ENCODE assay signal across 12 cellular contexts in the genomic region with DNA sequence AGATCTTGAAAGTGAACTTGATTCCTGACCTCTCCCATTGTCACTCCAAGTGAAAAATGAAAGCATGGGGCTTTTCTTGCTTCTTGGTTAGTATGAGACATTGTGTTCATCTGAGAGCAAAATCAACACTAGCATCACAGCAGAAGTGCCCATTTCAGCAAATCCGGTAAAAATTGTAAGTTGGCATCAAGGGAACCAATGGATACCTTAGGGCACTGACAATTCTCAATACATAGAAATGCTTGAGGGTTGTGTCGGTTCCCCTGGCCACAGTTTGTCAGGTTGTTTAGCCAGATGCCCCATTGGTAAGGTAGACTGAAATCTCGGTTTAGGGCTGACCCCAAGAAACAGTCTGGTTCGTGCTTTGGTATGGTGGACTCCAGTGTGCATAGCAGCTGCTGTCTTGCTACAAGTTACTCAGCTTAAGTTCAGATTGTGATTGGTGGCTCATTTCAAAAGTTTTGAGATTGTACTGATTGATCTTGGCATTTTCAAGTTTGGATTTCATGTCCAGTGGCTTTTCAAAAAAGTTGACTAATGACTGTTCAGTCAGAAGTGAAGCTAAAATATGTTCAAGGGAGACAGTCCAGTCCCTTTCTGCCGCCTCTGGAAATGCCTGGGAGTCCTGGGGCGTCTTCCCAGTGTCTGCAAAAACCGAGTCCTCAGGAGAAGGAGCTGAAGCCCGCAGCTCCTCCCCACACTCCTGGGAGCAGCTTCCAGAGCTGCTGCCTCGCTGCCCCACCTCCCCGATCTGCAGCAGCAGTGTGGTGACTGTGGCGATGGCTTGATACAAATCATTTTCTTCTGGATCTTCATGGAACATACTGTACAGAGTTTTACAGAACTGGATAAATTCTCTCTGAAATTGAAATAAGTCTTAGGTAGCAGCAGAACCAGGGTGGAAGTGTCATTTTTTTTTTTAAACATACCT. TPM values are rescaled to one million over a fixed set of nuclear protein-coding genes. Genes with fewer than 3 reads are reported as not detected.
DNase-seq lines count a peak whose midpoint lies in the region; ATAC-seq and TF ChIP-seq lines count a peak whose summit lies in the region.
"Had no signal": no experiment of that assay in that cellular context is flagged by ENCODE, and none has a peak within 500 bp of the region (broad histone marks: within the 10 kb centered on the region; RNA-seq: fewer than 3 reads in every experiment).

No MANE protein-coding gene starts in this region.

- peaks cover 74% of the 10 kb centered on the region for H4K20me1 ChIP-seq in IMR-90 (ENCODE audit: insufficient read depth, low read length)

- H3K18ac ChIP-seq in IMR-90 (ENCODE audit: low read depth, low read length): no peak overlapping the region

- peak overlapping the region; percentile 59 for H3K27ac Mint-ChIP-seq in activated CD4-positive, alpha-beta memory T cell treated with anti-CD3 and anti-CD28 coated beads for 36 hours
- H3K27ac Mint-ChIP-seq in activated CD4-positive, alpha-beta memory T cell treated with anti-CD3 and anti-CD28 coated beads, Interleukin-2, amount 10 ng/mL, durations not matched to agents 7 days and 5 days: no peak overlapping the region
- peak overlapping the region; percentile 63 for H3K27ac Mint-ChIP-seq in activated naive CD8-positive, alpha-beta T cell treated with anti-CD3 and anti-CD28 coated beads, Interleukin-2, amount 50 U/mL, for 24 hours
- H3K27ac Mint-ChIP-seq in nephron progenitor cell: peak overlapping the region; percentile 80
- H3K27ac Mint-ChIP-seq: neural progenitor cell; T-helper 1 cell treated with Interleukin-12 subunit alpha and Interleukin-12 subunit beta and Interleukin-4 antibody, amounts not matched to agents 30 μg/mL and 1 μg/mL, for 36 hours had no signal

- peaks cover 51% of the 10 kb centered on the region for H3K36me3 ChIP-seq in IMR-90 (ENCODE audit: control insufficient read depth, insufficient read depth, low read length)

- no peak overlapping the region for H2AK9ac ChIP-seq in IMR-90 (replicated peaks; ENCODE audit: low read depth, low read length, poor library complexity)

- WGBS in IMR-90 (ENCODE audit: extremely low coverage in 2 of 2, insufficient read length in 1 of 2), 2 experiments: no CpG with 5 or more reads among the region's 11 CpGs

- H3K4me3 Mint-ChIP-seq in activated CD4-positive, alpha-beta memory T cell treated with anti-CD3 and anti-CD28 coated beads for 36 hours: no peak overlapping the region
- H3K4me3 Mint-ChIP-seq in activated CD4-positive, alpha-beta memory T cell treated with anti-CD3 and anti-CD28 coated beads, Interleukin-2, amount 10 ng/mL, durations not matched to agents 7 days and 5 days: no peak overlapping the region
- peak overlapping the region; percentile 18 for H3K4me3 Mint-ChIP-seq in activated naive CD8-positive, alpha-beta T cell treated with anti-CD3 and anti-CD28 coated beads, Interleukin-2, amount 50 U/mL, for 24 hours
- H3K4me3 Mint-ChIP-seq in nephron progenitor cell: no peak overlapping the region
- H3K4me3 Mint-ChIP-seq: neural progenitor cell; T-helper 1 cell treated with Interleukin-12 subunit alpha and Interleukin-12 subunit beta and Interleukin-4 antibody, amounts not matched to agents 30 μg/mL and 1 μg/mL, for 36 hours had no signal

- H3K4me3 ChIP-seq in IMR-90 (ENCODE audit: insufficient read depth, low read depth, low read length): no peak overlapping the region
- H3K4me3 ChIP-seq: neural progenitor cell had no signal

- H3K9ac ChIP-seq in IMR-90 (ENCODE audit: low read depth, low read length): no peak overlapping the region
- H3K9ac ChIP-seq: neural progenitor cell had no signal

- in situ Hi-C loops in IMR-90 (cut with MboI; ENCODE audit: low sequenced_read_pairs): no loop called here

- H4K5ac ChIP-seq in IMR-90 (ENCODE audit: low read depth, low read length): no peak overlapping the region

- dilution Hi-C loops in IMR-90 (cut with HindIII; ENCODE audit: low sequenced_read_pairs, unreplicated experiment): no loop called here

- ATAC-seq in IMR-90 (ENCODE audit: low read depth): no peak
- ATAC-seq in activated naive CD8-positive, alpha-beta T cell treated with anti-CD3 and anti-CD28 coated beads, Interleukin-2, amount 50 U/mL, for 24 hours: peak; percentile 30
- no peak for ATAC-seq in GM18909 (IDR thresholded peaks at IDR 0.05; ENCODE audit: poor library complexity, unreplicated experiment)

- H3K9me3 ChIP-seq in IMR-90 (ENCODE audit: control insufficient read depth, insufficient read depth, low read length): no peaks in the 10 kb centered on the region

- peaks cover 80% of the 10 kb centered on the region for H3K36me3 Mint-ChIP-seq in activated CD4-positive, alpha-beta memory T cell treated with anti-CD3 and anti-CD28 coated beads for 36 hours
- peaks cover 76% of the 10 kb centered on the region for H3K36me3 Mint-ChIP-seq in activated CD4-positive, alpha-beta memory T cell treated with anti-CD3 and anti-CD28 coated beads, Interleukin-2, amount 10 ng/mL, durations not matched to agents 7 days and 5 days (ENCODE audit: low read depth)
- peaks cover 80% of the 10 kb centered on the region for H3K36me3 Mint-ChIP-seq in activated naive CD8-positive, alpha-beta T cell treated with anti-CD3 and anti-CD28 coated beads, Interleukin-2, amount 50 U/mL, for 24 hours (ENCODE audit: low read depth)
- peaks cover 92% of the 10 kb centered on the region for H3K36me3 Mint-ChIP-seq in nephron progenitor cell (ENCODE audit: low read depth)

- no TSS peak for BruUV-seq in IMR-90 (replicated peaks; lab: Mats Ljungman, UMichigan)

- no peaks in the 10 kb centered on the region for H3K27me3 Mint-ChIP-seq in activated CD4-positive, alpha-beta memory T cell treated with anti-CD3 and anti-CD28 coated beads for 36 hours
- H3K27me3 Mint-ChIP-seq in activated CD4-positive, alpha-beta memory T cell treated with anti-CD3 and anti-CD28 coated beads, Interleukin-2, amount 10 ng/mL, durations not matched to agents 7 days and 5 days: no peaks in the 10 kb centered on the region
- H3K27me3 Mint-ChIP-seq in activated naive CD8-positive, alpha-beta T cell treated with anti-CD3 and anti-CD28 coated beads, Interleukin-2, amount 50 U/mL, for 24 hours: no peaks in the 10 kb centered on the region
- peaks cover 2% of the 10 kb centered on the region for H3K27me3 Mint-ChIP-seq in nephron progenitor cell (ENCODE audit: low read depth, poor library complexity)

- no peak overlapping the region for H3K4ac ChIP-seq in IMR-90 (ENCODE audit: low read depth, low read length)

- H2BK5ac ChIP-seq in IMR-90 (ENCODE audit: low read depth, low read length, poor library complexity, severe bottlenecking): no peak overlapping the region

- H3K4me1 ChIP-seq in IMR-90 (ENCODE audit: control insufficient read depth, insufficient read depth, low read length): peaks cover 6% of the 10 kb centered on the region

- H3K27ac ChIP-seq in IMR-90 (ENCODE audit: insufficient read depth, low read length): no peak overlapping the region
- H3K27ac ChIP-seq: neural progenitor cell had no signal

- DNase-seq in activated CD4-positive, alpha-beta memory T cell treated with anti-CD3 and anti-CD28 coated beads for 36 hours: no peak
- DNase-seq in activated CD4-positive, alpha-beta memory T cell treated with anti-CD3 and anti-CD28 coated beads, Interleukin-2, amount 10 ng/mL, durations not matched to agents 7 days and 5 days: no peak
- DNase-seq in IMR-90 (no peak), nephron progenitor cell (no peak), SKM-1 treated with dmso at 0.1 percent for 144 hours (lab: John Stamatoyannopoulos, UW; ENCODE audit: unreplicated experiment) (no peak), NCI-H526 (lab: John Stamatoyannopoulos, UW) (no peak)
- DNase-seq in activated naive CD8-positive, alpha-beta T cell treated with anti-CD3 and anti-CD28 coated beads, Interleukin-2, amount 50 U/mL, for 24 hours: no peak
- DNase-seq: activated effector memory CD4-positive, alpha-beta T cell treated with anti-CD3 and anti-CD28 coated beads, Interleukin-2, amount 50 U/mL, for 16 hours; effector CD4-positive, alpha-beta T cell had no signal

- H2BK15ac ChIP-seq in IMR-90 (ENCODE audit: low read depth, low read length): no peak overlapping the region

- TF ChIP-seq RAD21 in IMR-90 (IDR thresholded peaks at IDR 0.05; ENCODE audit: low read length): no peak

- intact Hi-C loops in activated CD4-positive, alpha-beta memory T cell treated with anti-CD3 and anti-CD28 coated beads for 36 hours (cut with micrococcal nuclease): no loop called here
- intact Hi-C loops in IMR-90 (cut with micrococcal nuclease): no loop called here

- POLR2A ChIA-PET in activated CD4-positive, alpha-beta memory T cell treated with anti-CD3 and anti-CD28 coated beads for 36 hours (lab: Charles Lee): no interaction called here
- POLR2A ChIA-PET in activated CD4-positive, alpha-beta memory T cell treated with anti-CD3 and anti-CD28 coated beads, Interleukin-2, amount 10 ng/mL, durations not matched to agents 7 days and 5 days (lab: Charles Lee): interaction anchor here (1.1 kb wide), 1 partner anchor 9 kb away, joined by 5 read pairs; no protein-coding TSS in a partner anchor
- POLR2A ChIA-PET in IMR-90 (lab: Charles Lee; ENCODE audit: unreplicated experiment): interaction anchor here (0.6 kb wide), 2 partner anchors 29 to 43 kb away, joined by 3 read pairs; no protein-coding TSS in a partner anchor

- H3K14ac ChIP-seq in IMR-90 (replicated peaks; ENCODE audit: low read depth, low read length): no peak overlapping the region

- no peak overlapping the region for H2BK120ac ChIP-seq in IMR-90 (ENCODE audit: low read depth, low read length)

- no peaks in the 10 kb centered on the region for H3K27me3 ChIP-seq in IMR-90 (ENCODE audit: control insufficient read depth, insufficient read depth, low read length)
- H3K27me3 ChIP-seq: neural progenitor cell had no signal

- no peak overlapping the region for H2AFZ ChIP-seq in IMR-90 (replicated peaks; ENCODE audit: low read length, poor library complexity)
- H2AFZ ChIP-seq: neural progenitor cell had no signal

- H4K8ac ChIP-seq in IMR-90 (ENCODE audit: low read depth in 2 of 2, low read length in 2 of 2): peak overlapping the region in 1 of 2 experiments; percentile 24; a peak in 1 of 4 replicates

- H3K23ac ChIP-seq in IMR-90 (ENCODE audit: low read depth, low read length): 0 out of 2 replicates have a peak overlapping the region, but pooled peaks have one; percentile 12

- H2BK20ac ChIP-seq in IMR-90 (ENCODE audit: low read depth, low read length): no peak overlapping the region

- H3K79me1 ChIP-seq in IMR-90 (ENCODE audit: low read depth in 1 of 2, low read length in 2 of 2): peaks cover 21 to 68% of the 10 kb centered on the region in 2 experiments

- 0 out of 2 replicates have a peak, but pooled peaks have one; percentile 10 for TF ChIP-seq POLR2A in IMR-90 (IDR thresholded peaks at IDR 0.05; ENCODE audit: low read depth, low read length)

- H3K9me1 ChIP-seq in IMR-90 (ENCODE audit: insufficient read depth, low read length): peaks cover 16% of the 10 kb centered on the region

- no peak overlapping the region for H4K91ac ChIP-seq in IMR-90 (ENCODE audit: insufficient read depth, low read depth, low read length)

- H2AK5ac ChIP-seq in IMR-90 (ENCODE audit: low read depth, low read length): no peak overlapping the region

- TF ChIP-seq CTCF in IMR-90 (conservative IDR thresholded peaks at IDR 0.05; ENCODE audit: low read depth, low read length): no peak
- no peak for TF ChIP-seq CTCF in nephron progenitor cell (IDR thresholded peaks at IDR 0.05)

- no peak overlapping the region for H3K4me2 ChIP-seq in IMR-90 (ENCODE audit: low read depth, low read length)
- H3K4me2 ChIP-seq: neural progenitor cell had no signal

- H3K56ac ChIP-seq in IMR-90 (ENCODE audit: extremely low read depth, insufficient read depth, low read length): no peak overlapping the region

- peaks cover 65% of the 10 kb centered on the region for H3K4me1 Mint-ChIP-seq in activated CD4-positive, alpha-beta memory T cell treated with anti-CD3 and anti-CD28 coated beads for 36 hours (ENCODE audit: low read depth)
- H3K4me1 Mint-ChIP-seq in activated CD4-positive, alpha-beta memory T cell treated with anti-CD3 and anti-CD28 coated beads, Interleukin-2, amount 10 ng/mL, durations not matched to agents 7 days and 5 days: peaks cover 74% of the 10 kb centered on the region
- peaks cover 55% of the 10 kb centered on the region for H3K4me1 Mint-ChIP-seq in activated naive CD8-positive, alpha-beta T cell treated with anti-CD3 and anti-CD28 coated beads, Interleukin-2, amount 50 U/mL, for 24 hours
- peaks cover 48% of the 10 kb centered on the region for H3K4me1 Mint-ChIP-seq in nephron progenitor cell

- no peaks in the 10 kb centered on the region for H3K9me3 Mint-ChIP-seq in activated CD4-positive, alpha-beta memory T cell treated with anti-CD3 and anti-CD28 coated beads for 36 hours
- H3K9me3 Mint-ChIP-seq in activated CD4-positive, alpha-beta memory T cell treated with anti-CD3 and anti-CD28 coated beads, Interleukin-2, amount 10 ng/mL, durations not matched to agents 7 days and 5 days: no peaks in the 10 kb centered on the region
- H3K9me3 Mint-ChIP-seq in activated naive CD8-positive, alpha-beta T cell treated with anti-CD3 and anti-CD28 coated beads, Interleukin-2, amount 50 U/mL, for 24 hours: no peaks in the 10 kb centered on the region
- H3K9me3 Mint-ChIP-seq in nephron progenitor cell: peaks cover under 1% of the 10 kb centered on the region
- H3K9me3 Mint-ChIP-seq: neural progenitor cell; T-helper 1 cell treated with Interleukin-12 subunit alpha and Interleukin-12 subunit beta and Interleukin-4 antibody, amounts not matched to agents 30 μg/mL and 1 μg/mL, for 36 hours had no signal

- CTCF ChIA-PET in activated CD4-positive, alpha-beta memory T cell treated with anti-CD3 and anti-CD28 coated beads for 36 hours (lab: Charles Lee): interaction anchor here (1.3 to 2.2 kb wide), 3 partner anchors 28 to 198 kb away, joined by 3 to 6 read pairs (median 5); no protein-coding TSS in a partner anchor
- CTCF ChIA-PET in activated CD4-positive, alpha-beta memory T cell treated with anti-CD3 and anti-CD28 coated beads, Interleukin-2, amount 10 ng/mL, durations not matched to agents 7 days and 5 days (lab: Charles Lee): interaction anchor here (1.1 kb wide), 1 partner anchor 236 kb away, joined by 3 read pairs; no protein-coding TSS in a partner anchor
- CTCF ChIA-PET in IMR-90 (lab: Yijun Ruan, JAX): interaction anchor here (0.6 to 1.4 kb wide), 2 partner anchors 198 to 326 kb away, joined by 4 read pairs; no protein-coding TSS in a partner anchor

RNA-seq across cellular contexts. Expression of a gene that starts 5.6 kb away (rescaled TPM):
- total RNA-seq in activated CD4-positive, alpha-beta memory T cell treated with anti-CD3 and anti-CD28 coated beads for 36 hours: 1,000 to 10,000 TPM; 1,809 to 1,825 TPM
- total RNA-seq in activated CD4-positive, alpha-beta memory T cell treated with anti-CD3 and anti-CD28 coated beads, Interleukin-2, amount 10 ng/mL, durations not matched to agents 7 days and 5 days: 1,000 to 10,000 TPM; 1,356 to 1,364 TPM
- total RNA-seq in IMR-90 (2012; rRNA removed): 358 and 938 TPM in 2 replicates
- polyA plus RNA-seq in IMR-90 (2012; rRNA removed): 2,908 and 2,963 TPM in 2 replicates
- polyA plus RNA-seq in IMR-90 (2012; cell fraction: cytosol; rRNA removed): 1,196 and 1,893 TPM in 2 replicates
- 150 and 1,238 TPM in 2 replicates for polyA plus RNA-seq in IMR-90 (2012; cell fraction: nucleus; rRNA removed; ENCODE audit: low replicate concordance)
